Comparison of ENCODE assay signal across 18 cellular contexts in the genomic region with DNA sequence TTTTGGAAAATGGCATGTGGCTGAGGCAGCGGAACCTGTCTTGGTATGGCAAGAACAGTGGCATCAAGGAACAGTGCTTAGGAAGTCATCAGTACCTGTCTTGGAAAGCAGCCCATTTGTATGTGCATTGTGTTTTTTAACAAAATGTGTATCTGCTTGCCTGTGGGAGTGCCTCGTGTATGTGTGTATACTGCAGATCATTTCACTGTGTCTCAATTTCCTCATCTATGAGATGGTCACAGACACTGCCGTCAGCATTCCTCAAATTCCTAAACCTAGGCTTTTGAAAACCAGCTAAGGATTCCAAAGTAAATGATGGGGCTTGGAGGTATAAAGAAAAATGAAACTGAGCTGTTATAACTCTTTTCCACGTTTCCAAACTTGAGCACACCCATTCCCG.
DNase-seq lines count a peak whose midpoint lies in the region; TF ChIP-seq lines count a peak whose summit lies in the region.
"Had no signal": no experiment of that assay in that cellular context is flagged by ENCODE, and none has a peak within 500 bp of the region (broad histone marks: within the 10 kb centered on the region; RNA-seq: fewer than 3 reads in every experiment).

No MANE protein-coding gene starts in this region.

- H3F3A ChIP-seq in GM23248 (ENCODE audit: insufficient read depth) (peaks cover 10% of the 10 kb centered on the region), smooth muscle cell (ENCODE audit: low read depth) (no peaks in the 10 kb centered on the region)

- H3K36me3 ChIP-seq in GM23248 (ENCODE audit: low read depth) (no peaks in the 10 kb centered on the region), ascending aorta (no peaks in the 10 kb centered on the region), smooth muscle cell (ENCODE audit: low read depth) (no peaks in the 10 kb centered on the region)
- H3K36me3 ChIP-seq: right atrium auricular region had no signal

- TF ChIP-seq CTCF in ascending aorta (IDR thresholded peaks at IDR 0.05) (no peak), smooth muscle cell (IDR thresholded peaks at IDR 0.05; ENCODE audit: borderline replicate concordance, insufficient read depth, poor library complexity, severe bottlenecking) (no peak)

- WGBS in GM23248 (ENCODE audit: low coverage in 1 of 2, low lambda C conversion rate in 2 of 2, missing lambda C conversion rate in 2 of 2), 2 experiments, result 19 to 24% methylated on average over 5 of the region's 5 CpGs
- WGBS in smooth muscle cell (ENCODE audit: low lambda C conversion rate), result 57% methylated on average over 5 of the region's 5 CpGs

- H4K20me1 ChIP-seq in GM23248 (ENCODE audit: insufficient read depth), result no peaks in the 10 kb centered on the region
- H4K20me1 ChIP-seq in smooth muscle cell (ENCODE audit: low read depth), result no peaks in the 10 kb centered on the region

- H2AFZ ChIP-seq in GM23248, result peak overlapping the region; percentile 84
- peak overlapping the region; percentile 16 for H2AFZ ChIP-seq in smooth muscle cell (ENCODE audit: low read depth)

- H3K27ac ChIP-seq in GM23248 (peak overlapping the region; percentile 51), ascending aorta (no peak overlapping the region), smooth muscle cell (ENCODE audit: low read depth) (peak overlapping the region; percentile 57)
- H3K27ac ChIP-seq: KMS-11, right atrium auricular region had no signal

- in situ Hi-C loops in GM23248 (cut with MboI), result no loop called here

- peak overlapping the region; percentile 72 for H3K4me3 ChIP-seq in GM23248
- peak overlapping the region; percentile 12 to 27 for H3K4me3 ChIP-seq in ascending aorta
- no peak overlapping the region for H3K4me3 ChIP-seq in smooth muscle cell
- H3K4me3 ChIP-seq: right atrium auricular region had no signal

- no peaks in the 10 kb centered on the region for H3K79me2 ChIP-seq in GM23248 (ENCODE audit: insufficient read depth)
- no peaks in the 10 kb centered on the region for H3K79me2 ChIP-seq in smooth muscle cell (ENCODE audit: low read depth)

- H3K9me2 ChIP-seq in GM23248 (ENCODE audit: insufficient read depth), result no peaks in the 10 kb centered on the region

- H3K9ac ChIP-seq in GM23248 (peak overlapping the region; percentile 60), smooth muscle cell (ENCODE audit: low read depth) (no peak overlapping the region)
- H3K9ac ChIP-seq: KMS-11 had no signal

- intact Hi-C loops in ascending aorta (cut with DNase I), result no loop called here

- H3K4me1 ChIP-seq in GM23248 (ENCODE audit: insufficient read depth) (peaks cover 22% of the 10 kb centered on the region), ascending aorta (no peaks in the 10 kb centered on the region), smooth muscle cell (ENCODE audit: low read depth) (peaks cover 14% of the 10 kb centered on the region)
- H3K4me1 ChIP-seq: right atrium auricular region had no signal

- H3K4me2 ChIP-seq in GM23248 (ENCODE audit: unreplicated experiment) (peak overlapping the region; percentile 94), smooth muscle cell (peak overlapping the region; percentile 60)
- H3K4me2 ChIP-seq: KMS-11 had no signal

- DNase-seq in GM23248 (peak; percentile 60), ascending aorta (ENCODE audit: low spot score in 2 of 2) (no peak), glomerular visceral epithelial cell (ENCODE audit: extremely low spot score) (peak; percentile 75), smooth muscle cell (lab: John Stamatoyannopoulos, UW; ENCODE audit: unreplicated experiment) (no peak), medulla oblongata (ENCODE audit: extremely low spot score) (no peak), NCI-H524 (lab: John Stamatoyannopoulos, UW) (no peak)
- DNase-seq in stimulated activated CD4-positive, alpha-beta T cell treated with anti-CD3 and anti-CD28 coated beads, Interleukin-4, amount 100 ng/mL, for 1 hour, result no peak
- DNase-seq: activated CD8-positive, alpha-beta memory T cell treated with anti-CD3 and anti-CD28 coated beads for 24 hours; activated naive CD4-positive, alpha-beta T cell treated with anti-CD3 and anti-CD28 coated beads, Interleukin-2, amount 50 U/mL, for 16 hours; CD4-positive, alpha-beta memory T cell; GOT3; left cardiac atrium; naive B cell; NCI-H187 treated with DMSO at 0.1 percent for 48 hours; NCI-H774; stimulated activated naive CD4-positive, alpha-beta T cell had no signal

- no peaks in the 10 kb centered on the region for H3K9me3 ChIP-seq in GM23248 (ENCODE audit: low read depth)
- no peaks in the 10 kb centered on the region for H3K9me3 ChIP-seq in ascending aorta
- no peaks in the 10 kb centered on the region for H3K9me3 ChIP-seq in smooth muscle cell (replicated peaks; ENCODE audit: low read depth)
- H3K9me3 ChIP-seq: right atrium auricular region had no signal

- no peaks in the 10 kb centered on the region for H3K27me3 ChIP-seq in GM23248 (replicated peaks; ENCODE audit: insufficient read depth)
- no peaks in the 10 kb centered on the region for H3K27me3 ChIP-seq in ascending aorta
- no peaks in the 10 kb centered on the region for H3K27me3 ChIP-seq in smooth muscle cell (ENCODE audit: low read depth)
- H3K27me3 ChIP-seq: right atrium auricular region had no signal

Comparison
In these comparisons a context has a peak if more than half of its experiments do, and no peak if none do; other contexts are left out.
1. DNase-seq: peak in GM23248 (single experiment) and glomerular visceral epithelial cell (single experiment); none in ascending aorta (0 of 2), smooth muscle cell (single experiment), stimulated activated CD4-positive, alpha-beta T cell treated with anti-CD3 and anti-CD28 coated beads, Interleukin-4, amount 100 ng/mL, for 1 hour (single experiment), medulla oblongata (single experiment) and NCI-H524 (0 of 2).
2. H3K27ac ChIP-seq: peak in GM23248 (single experiment) and smooth muscle cell (single experiment); none in ascending aorta (0 of 2).